1 cellular context compared by ENCODE assay signal in the genomic region with DNA sequence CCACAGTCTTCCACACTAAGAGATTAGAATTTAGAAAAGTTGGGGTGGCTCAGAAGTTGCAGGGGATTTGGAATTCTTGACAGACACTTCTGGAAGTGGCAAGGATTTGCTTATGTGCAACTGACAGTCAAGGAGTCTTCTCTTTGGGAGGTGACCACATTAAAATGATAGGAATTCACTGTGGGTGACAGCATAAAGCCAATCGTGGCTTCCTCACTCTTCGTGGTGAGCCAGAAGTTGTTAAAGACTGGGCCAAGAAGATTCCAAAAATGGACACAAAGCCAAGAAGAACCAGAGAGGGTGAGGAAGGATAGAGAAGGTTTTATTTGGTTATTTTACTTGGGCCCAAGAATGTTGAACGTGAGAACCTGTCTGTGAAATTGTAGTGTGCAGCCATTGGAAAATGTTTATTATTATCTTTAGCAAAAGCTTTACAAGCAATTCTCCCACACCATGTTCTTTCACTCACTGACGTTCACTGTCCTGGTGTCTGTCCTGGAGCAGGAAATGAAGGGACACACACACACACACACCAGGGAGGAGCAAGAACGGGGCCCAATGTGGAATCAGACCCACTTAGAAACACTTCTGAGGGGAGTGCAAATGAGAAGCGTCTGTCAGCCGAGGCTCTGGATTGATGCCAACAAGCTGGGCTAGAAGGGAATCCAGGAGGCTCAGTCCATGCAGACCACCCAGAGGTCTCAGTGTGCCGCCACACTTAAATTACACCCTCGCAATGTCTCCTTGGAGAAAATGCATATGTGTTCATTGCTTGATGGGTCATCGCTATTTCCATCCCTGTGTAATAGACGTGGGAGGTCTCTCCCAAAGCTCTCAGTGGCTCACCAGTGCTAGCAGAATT.
TF ChIP-seq lines count a peak whose summit lies in the region.

No MANE protein-coding gene starts in this region.

TF ChIP-seq in IMR-90, 13 proteins besides CTCF, POLR2A, EP300 and RAD21:
- TF ChIP-seq BHLHE40 (IDR thresholded peaks at IDR 0.05; ENCODE audit: low read depth, low read length) (no peak), MAZ (IDR thresholded peaks at IDR 0.05; ENCODE audit: borderline replicate concordance, low read depth, low read length) (no peak), MAFK (IDR thresholded peaks at IDR 0.05; ENCODE audit: low read depth, low read length) (no peak), RFX5 (IDR thresholded peaks at IDR 0.05; ENCODE audit: low read depth, low read length) (no peak), CEBPB (IDR thresholded peaks at IDR 0.05; ENCODE audit: low read depth, low read length) (no peak)
- TF ChIP-seq, protein P1, sequence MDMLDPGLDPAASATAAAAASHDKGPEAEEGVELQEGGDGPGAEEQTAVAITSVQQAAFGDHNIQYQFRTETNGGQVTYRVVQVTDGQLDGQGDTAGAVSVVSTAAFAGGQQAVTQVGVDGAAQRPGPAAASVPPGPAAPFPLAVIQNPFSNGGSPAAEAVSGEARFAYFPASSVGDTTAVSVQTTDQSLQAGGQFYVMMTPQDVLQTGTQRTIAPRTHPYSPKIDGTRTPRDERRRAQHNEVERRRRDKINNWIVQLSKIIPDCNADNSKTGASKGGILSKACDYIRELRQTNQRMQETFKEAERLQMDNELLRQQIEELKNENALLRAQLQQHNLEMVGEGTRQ (IDR thresholded peaks at IDR 0.05; ENCODE audit: low read depth, low read length), result no peak
